ENCODE assay signal across 2 cellular contexts in the genomic region with DNA sequence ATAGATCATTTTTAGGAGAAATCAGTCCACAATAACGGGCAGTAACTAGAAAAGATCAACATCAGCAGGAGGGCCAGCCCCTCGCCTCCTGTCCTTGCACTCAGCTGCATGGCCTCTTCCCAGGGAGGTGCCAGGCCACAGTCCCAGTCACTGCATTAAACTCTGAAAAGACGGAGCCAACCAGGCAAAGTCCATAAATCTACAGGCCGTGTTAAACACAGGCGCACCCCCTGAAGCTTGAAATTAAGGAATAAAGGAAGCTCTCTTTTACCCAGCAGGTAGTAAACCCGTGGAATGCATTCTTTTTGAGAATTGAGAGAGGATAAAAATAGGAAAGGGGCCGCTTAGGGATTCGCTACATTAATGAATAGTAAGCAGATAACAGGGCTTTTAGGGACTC.
TF ChIP-seq lines count a peak whose summit lies in the region.

No MANE protein-coding gene starts in this region.

TF ChIP-seq in HEK293, 187 proteins besides CTCF, POLR2A, EP300 and RAD21 (continued from another document):
- TF ChIP-seq, protein P1, sequence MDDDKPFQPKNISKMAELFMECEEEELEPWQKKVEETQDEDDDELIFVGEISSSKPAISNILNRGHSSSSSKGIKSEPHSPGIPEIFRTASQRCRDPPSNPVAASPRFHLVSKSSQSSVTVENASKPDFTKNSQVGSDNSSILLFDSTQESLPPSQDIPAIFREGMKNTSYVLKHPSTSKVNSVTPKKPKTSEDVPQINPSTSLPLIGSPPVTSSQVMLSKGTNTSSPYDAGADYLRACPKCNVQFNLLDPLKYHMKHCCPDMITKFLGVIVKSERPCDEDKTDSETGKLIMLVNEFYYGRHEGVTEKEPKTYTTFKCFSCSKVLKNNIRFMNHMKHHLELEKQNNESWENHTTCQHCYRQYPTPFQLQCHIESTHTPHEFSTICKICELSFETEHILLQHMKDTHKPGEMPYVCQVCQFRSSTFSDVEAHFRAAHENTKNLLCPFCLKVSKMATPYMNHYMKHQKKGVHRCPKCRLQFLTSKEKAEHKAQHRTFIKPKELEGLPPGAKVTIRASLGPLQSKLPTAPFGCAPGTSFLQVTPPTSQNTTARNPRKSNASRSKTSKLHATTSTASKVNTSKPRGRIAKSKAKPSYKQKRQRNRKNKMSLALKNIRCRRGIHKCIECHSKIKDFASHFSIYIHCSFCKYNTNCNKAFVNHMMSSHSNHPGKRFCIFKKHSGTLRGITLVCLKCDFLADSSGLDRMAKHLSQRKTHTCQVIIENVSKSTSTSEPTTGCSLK (tag by site-specific recombination; IDR thresholded peaks at IDR 0.05) = no peak
- TF ChIP-seq ZNF341 (tag by site-specific recombination; IDR thresholded peaks at IDR 0.05; ENCODE audit: low read depth) = 0 out of 2 replicates have a peak, but pooled peaks have one; percentile 9
- TF ChIP-seq ZNF76 (tag by site-specific recombination; IDR thresholded peaks at IDR 0.05; ENCODE audit: borderline replicate concordance, low read depth) = no peak
- peak; percentile 44; the same call in 1 of the 2 replicates for TF ChIP-seq GLIS2 (tag by site-specific recombination; IDR thresholded peaks at IDR 0.05)
- no peak for TF ChIP-seq ZNF23 (tag by site-specific recombination; IDR thresholded peaks at IDR 0.05; ENCODE audit: borderline replicate concordance)
- TF ChIP-seq ZNF404 (tag by site-specific recombination; IDR thresholded peaks at IDR 0.05) = no peak
- TF ChIP-seq, protein P2, sequence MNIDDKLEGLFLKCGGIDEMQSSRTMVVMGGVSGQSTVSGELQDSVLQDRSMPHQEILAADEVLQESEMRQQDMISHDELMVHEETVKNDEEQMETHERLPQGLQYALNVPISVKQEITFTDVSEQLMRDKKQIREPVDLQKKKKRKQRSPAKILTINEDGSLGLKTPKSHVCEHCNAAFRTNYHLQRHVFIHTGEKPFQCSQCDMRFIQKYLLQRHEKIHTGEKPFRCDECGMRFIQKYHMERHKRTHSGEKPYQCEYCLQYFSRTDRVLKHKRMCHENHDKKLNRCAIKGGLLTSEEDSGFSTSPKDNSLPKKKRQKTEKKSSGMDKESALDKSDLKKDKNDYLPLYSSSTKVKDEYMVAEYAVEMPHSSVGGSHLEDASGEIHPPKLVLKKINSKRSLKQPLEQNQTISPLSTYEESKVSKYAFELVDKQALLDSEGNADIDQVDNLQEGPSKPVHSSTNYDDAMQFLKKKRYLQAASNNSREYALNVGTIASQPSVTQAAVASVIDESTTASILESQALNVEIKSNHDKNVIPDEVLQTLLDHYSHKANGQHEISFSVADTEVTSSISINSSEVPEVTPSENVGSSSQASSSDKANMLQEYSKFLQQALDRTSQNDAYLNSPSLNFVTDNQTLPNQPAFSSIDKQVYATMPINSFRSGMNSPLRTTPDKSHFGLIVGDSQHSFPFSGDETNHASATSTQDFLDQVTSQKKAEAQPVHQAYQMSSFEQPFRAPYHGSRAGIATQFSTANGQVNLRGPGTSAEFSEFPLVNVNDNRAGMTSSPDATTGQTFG (tag by site-specific recombination; IDR thresholded peaks at IDR 0.05; ENCODE audit: borderline replicate concordance) = no peak
- TF ChIP-seq ZBTB1 (tag by site-specific recombination; IDR thresholded peaks at IDR 0.05) = no peak
- TF ChIP-seq ZNF843 (tag by site-specific recombination; IDR thresholded peaks at IDR 0.05) = no peak

TF ChIP-seq in WTC11, 78 proteins besides CTCF, POLR2A, EP300 and RAD21 (continued from another document):
- TF ChIP-seq, protein P3, sequence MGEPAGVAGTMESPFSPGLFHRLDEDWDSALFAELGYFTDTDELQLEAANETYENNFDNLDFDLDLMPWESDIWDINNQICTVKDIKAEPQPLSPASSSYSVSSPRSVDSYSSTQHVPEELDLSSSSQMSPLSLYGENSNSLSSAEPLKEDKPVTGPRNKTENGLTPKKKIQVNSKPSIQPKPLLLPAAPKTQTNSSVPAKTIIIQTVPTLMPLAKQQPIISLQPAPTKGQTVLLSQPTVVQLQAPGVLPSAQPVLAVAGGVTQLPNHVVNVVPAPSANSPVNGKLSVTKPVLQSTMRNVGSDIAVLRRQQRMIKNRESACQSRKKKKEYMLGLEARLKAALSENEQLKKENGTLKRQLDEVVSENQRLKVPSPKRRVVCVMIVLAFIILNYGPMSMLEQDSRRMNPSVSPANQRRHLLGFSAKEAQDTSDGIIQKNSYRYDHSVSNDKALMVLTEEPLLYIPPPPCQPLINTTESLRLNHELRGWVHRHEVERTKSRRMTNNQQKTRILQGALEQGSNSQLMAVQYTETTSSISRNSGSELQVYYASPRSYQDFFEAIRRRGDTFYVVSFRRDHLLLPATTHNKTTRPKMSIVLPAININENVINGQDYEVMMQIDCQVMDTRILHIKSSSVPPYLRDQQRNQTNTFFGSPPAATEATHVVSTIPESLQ (CRISPR knock-in tag; IDR thresholded peaks at IDR 0.05) = no peak
- TF ChIP-seq ELF4 (CRISPR knock-in tag; IDR thresholded peaks at IDR 0.05; ENCODE audit: low read depth) = no peak
- TF ChIP-seq ZNF138 (CRISPR knock-in tag; conservative IDR thresholded peaks at IDR 0.05) = no peak
- no peak for TF ChIP-seq ZNF671 (CRISPR knock-in tag; IDR thresholded peaks at IDR 0.05)
- no peak for TF ChIP-seq SMAD4 (CRISPR knock-in tag; IDR thresholded peaks at IDR 0.05)
- TF ChIP-seq, protein P4, sequence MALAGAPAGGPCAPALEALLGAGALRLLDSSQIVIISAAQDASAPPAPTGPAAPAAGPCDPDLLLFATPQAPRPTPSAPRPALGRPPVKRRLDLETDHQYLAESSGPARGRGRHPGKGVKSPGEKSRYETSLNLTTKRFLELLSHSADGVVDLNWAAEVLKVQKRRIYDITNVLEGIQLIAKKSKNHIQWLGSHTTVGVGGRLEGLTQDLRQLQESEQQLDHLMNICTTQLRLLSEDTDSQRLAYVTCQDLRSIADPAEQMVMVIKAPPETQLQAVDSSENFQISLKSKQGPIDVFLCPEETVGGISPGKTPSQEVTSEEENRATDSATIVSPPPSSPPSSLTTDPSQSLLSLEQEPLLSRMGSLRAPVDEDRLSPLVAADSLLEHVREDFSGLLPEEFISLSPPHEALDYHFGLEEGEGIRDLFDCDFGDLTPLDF (CRISPR knock-in tag; IDR thresholded peaks at IDR 0.05) = no peak
- TF ChIP-seq, protein P5, sequence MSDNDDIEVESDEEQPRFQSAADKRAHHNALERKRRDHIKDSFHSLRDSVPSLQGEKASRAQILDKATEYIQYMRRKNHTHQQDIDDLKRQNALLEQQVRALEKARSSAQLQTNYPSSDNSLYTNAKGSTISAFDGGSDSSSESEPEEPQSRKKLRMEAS (CRISPR knock-in tag; IDR thresholded peaks at IDR 0.05) = no peak
- no peak for TF ChIP-seq GRHL2 (CRISPR knock-in tag; IDR thresholded peaks at IDR 0.05; ENCODE audit: insufficient replicate concordance, severe bottlenecking)
- TF ChIP-seq, protein P6, sequence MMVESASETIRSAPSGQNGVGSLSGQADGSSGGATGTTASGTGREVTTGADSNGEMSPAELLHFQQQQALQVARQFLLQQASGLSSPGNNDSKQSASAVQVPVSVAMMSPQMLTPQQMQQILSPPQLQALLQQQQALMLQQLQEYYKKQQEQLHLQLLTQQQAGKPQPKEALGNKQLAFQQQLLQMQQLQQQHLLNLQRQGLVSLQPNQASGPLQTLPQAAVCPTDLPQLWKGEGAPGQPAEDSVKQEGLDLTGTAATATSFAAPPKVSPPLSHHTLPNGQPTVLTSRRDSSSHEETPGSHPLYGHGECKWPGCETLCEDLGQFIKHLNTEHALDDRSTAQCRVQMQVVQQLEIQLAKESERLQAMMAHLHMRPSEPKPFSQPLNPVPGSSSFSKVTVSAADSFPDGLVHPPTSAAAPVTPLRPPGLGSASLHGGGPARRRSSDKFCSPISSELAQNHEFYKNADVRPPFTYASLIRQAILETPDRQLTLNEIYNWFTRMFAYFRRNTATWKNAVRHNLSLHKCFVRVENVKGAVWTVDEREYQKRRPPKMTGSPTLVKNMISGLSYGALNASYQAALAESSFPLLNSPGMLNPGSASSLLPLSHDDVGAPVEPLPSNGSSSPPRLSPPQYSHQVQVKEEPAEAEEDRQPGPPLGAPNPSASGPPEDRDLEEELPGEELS (CRISPR knock-in tag; IDR thresholded peaks at IDR 0.05) = no peak
- TF ChIP-seq SP1 (CRISPR knock-in tag; conservative IDR thresholded peaks at IDR 0.05) = no peak
- TF ChIP-seq, protein P7, sequence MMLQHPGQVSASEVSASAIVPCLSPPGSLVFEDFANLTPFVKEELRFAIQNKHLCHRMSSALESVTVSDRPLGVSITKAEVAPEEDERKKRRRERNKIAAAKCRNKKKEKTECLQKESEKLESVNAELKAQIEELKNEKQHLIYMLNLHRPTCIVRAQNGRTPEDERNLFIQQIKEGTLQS (CRISPR knock-in tag; conservative IDR thresholded peaks at IDR 0.05) = no peak
- no peak for TF ChIP-seq ZNF416 (CRISPR knock-in tag; IDR thresholded peaks at IDR 0.05)
